Comparison of ENCODE assay signal across 8 cellular contexts in genomic region chr19:10461047-10461949, GRCh38. TPM values are rescaled to one million over a fixed set of nuclear protein-coding genes. Genes with fewer than 3 reads are reported as not detected.
DNase-seq lines count a peak whose midpoint lies in the region; ATAC-seq, FAIRE-seq and TF ChIP-seq lines count a peak whose summit lies in the region.

No MANE protein-coding gene starts in this region.

- peak; percentile 96 for FAIRE-seq in GM12892 (lab: Jason Lieb, UNC)

- H3K4me3 ChIP-seq in ectodermal cell (ENCODE audit: insufficient read depth, low read depth, low read length) (peak overlapping the region; percentile 39), lower lobe of right lung (peak overlapping the region; percentile 30)

- H3K9me3 ChIP-seq in ectodermal cell (ENCODE audit: control insufficient read depth, low read length) (no peaks in the 10 kb centered on the region), lower lobe of right lung (no peaks in the 10 kb centered on the region)

- H3K4me1 ChIP-seq in ectodermal cell (ENCODE audit: control insufficient read depth, insufficient read depth, low read length), result no peaks in the 10 kb centered on the region
- H3K4me1 ChIP-seq in lower lobe of right lung, result peaks cover 3% of the 10 kb centered on the region

- DNase-seq in GM12892 (ENCODE audit: insufficient read length) (peak; percentile 98), NCI-H460 (ENCODE audit: extremely low read depth, low read depth) (peak; percentile 60), lower lobe of right lung (peak; percentile 93)
- peak; percentile 58 to 72 for DNase-seq in activated CD8-positive, alpha-beta memory T cell treated with anti-CD3 and anti-CD28 coated beads for 1 hour (ENCODE audit: extremely low read depth in 1 of 2, low read depth in 1 of 2)
- peak; percentile 85 to 98 for DNase-seq in stimulated activated CD4-positive, alpha-beta T cell treated with anti-CD3 and anti-CD28 coated beads, Interleukin-4, amount 100 ng/mL, for 48 hours (ENCODE audit: low read depth in 2 of 2)

- H3K27me3 ChIP-seq in ectodermal cell (ENCODE audit: control insufficient read depth, insufficient read depth, low read length, poor library complexity, severe bottlenecking) (peaks cover 6% of the 10 kb centered on the region), lower lobe of right lung (ENCODE audit: low read depth) (no peaks in the 10 kb centered on the region)

- H3K36me3 ChIP-seq in ectodermal cell (ENCODE audit: control insufficient read depth, insufficient read depth, low read length) (no peaks in the 10 kb centered on the region), lower lobe of right lung (peaks cover 56% of the 10 kb centered on the region)

- no peak for TF ChIP-seq CTCF in lower lobe of right lung (IDR thresholded peaks at IDR 0.05)

- intact Hi-C loops in lower lobe of right lung (cut with DNase I), result no loop called here

- ATAC-seq in HG02852 (IDR thresholded peaks at IDR 0.05; ENCODE audit: unreplicated experiment) (peak; percentile 91), lower lobe of right lung (peak; percentile 96), HG03378 (IDR thresholded peaks at IDR 0.05; ENCODE audit: unreplicated experiment) (no peak)

- 10 to 11% methylated on average over 45 of the region's 45 CpGs for WGBS in ectodermal cell, 2 experiments

- TF ChIP-seq POLR2A in GM12892 (IDR thresholded peaks at IDR 0.05; ENCODE audit: low read depth, low read length), result no peak

- H3K27ac ChIP-seq in ectodermal cell (ENCODE audit: insufficient read depth, low read depth, low read length, poor library complexity, severe bottlenecking) (no peak overlapping the region), lower lobe of right lung (no peak overlapping the region)

RNA-seq across cellular contexts. Expression of gene PDE4A, which starts 41.0 kb away (rescaled TPM):
- polyA plus RNA-seq in GM12892 (2012; ENCODE audit: missing spikeins), result 4.5 TPM
- total RNA-seq in NCI-H460 (2014; rRNA removed; shearing (Covaris generic)), result 2.1 and 2.2 TPM in 2 replicates
- polyA plus RNA-seq in NCI-H460 (2014; cell fraction: nucleus; rRNA removed), result 2.8 and 5.3 TPM in 2 replicates
- polyA plus RNA-seq in ectodermal cell (2013, experiment 1 of 4), result 5.6 TPM
- polyA plus RNA-seq in ectodermal cell (2013, experiment 2 of 4), result 5.4 TPM
- polyA plus RNA-seq in ectodermal cell (2013, experiment 3 of 4), result 3.2 TPM
- 3.1 TPM for polyA plus RNA-seq in ectodermal cell (2013, experiment 4 of 4)
- total RNA-seq in lower lobe of right lung, result 35.9 TPM

RNA-seq across cellular contexts. Expression of gene KEAP1, which starts 41.9 kb away (rescaled TPM):
- polyA plus RNA-seq in GM12892 (2012; ENCODE audit: missing spikeins), result 37.4 TPM
- 65.7 and 70.5 TPM in 2 replicates for total RNA-seq in NCI-H460 (2014; rRNA removed; shearing (Covaris generic))
- polyA plus RNA-seq in NCI-H460 (2014; cell fraction: nucleus; rRNA removed), result 73.4 and 73.9 TPM in 2 replicates
- 51.5 TPM for polyA plus RNA-seq in ectodermal cell (2013, experiment 1 of 4)
- polyA plus RNA-seq in ectodermal cell (2013, experiment 2 of 4), result 56.5 TPM
- polyA plus RNA-seq in ectodermal cell (2013, experiment 3 of 4), result 41.7 TPM
- 39.9 TPM for polyA plus RNA-seq in ectodermal cell (2013, experiment 4 of 4)
- total RNA-seq in lower lobe of right lung, result 67.5 TPM

RNA-seq across cellular contexts. Expression of gene S1PR5, which starts 55.9 kb away (rescaled TPM):
- 0.15 TPM for polyA plus RNA-seq in GM12892 (2012; ENCODE audit: missing spikeins)
- 1.0 and 1.6 TPM in 2 replicates for total RNA-seq in NCI-H460 (2014; rRNA removed; shearing (Covaris generic))
- polyA plus RNA-seq in NCI-H460 (2014; cell fraction: nucleus; rRNA removed), result 5.0 and 7.0 TPM in 2 replicates
- polyA plus RNA-seq in ectodermal cell (2013, experiment 1 of 4), result 1.1 TPM
- polyA plus RNA-seq in ectodermal cell (2013, experiment 2 of 4), result 1.5 TPM
- polyA plus RNA-seq in ectodermal cell (2013, experiment 3 of 4), result 0.96 TPM
- polyA plus RNA-seq in ectodermal cell (2013, experiment 4 of 4), result 1.2 TPM
- 2.4 TPM for total RNA-seq in lower lobe of right lung

RNA-seq across cellular contexts. Expression of gene CDC37, which starts 58.0 kb away (rescaled TPM):
- 114 TPM for polyA plus RNA-seq in GM12892 (2012; ENCODE audit: missing spikeins)
- 116 and 131 TPM in 2 replicates for total RNA-seq in NCI-H460 (2014; rRNA removed; shearing (Covaris generic))
- 639 and 676 TPM in 2 replicates for polyA plus RNA-seq in NCI-H460 (2014; cell fraction: nucleus; rRNA removed)
- polyA plus RNA-seq in ectodermal cell (2013, experiment 1 of 4), result 215 TPM
- polyA plus RNA-seq in ectodermal cell (2013, experiment 2 of 4), result 192 TPM
- 159 TPM for polyA plus RNA-seq in ectodermal cell (2013, experiment 3 of 4)
- 177 TPM for polyA plus RNA-seq in ectodermal cell (2013, experiment 4 of 4)
- 154 TPM for total RNA-seq in lower lobe of right lung

Comparison
In these comparisons a context has a peak if more than half of its experiments do, and no peak if none do; other contexts are left out.
1. RNA of gene PDE4A, which starts 41.0 kb away (total RNA-seq): 35.9 TPM in lower lobe of right lung (single experiment); 2.1 to 2.2 TPM in NCI-H460; every median in the first group is over 10 times any median in the second.
2. Peak in every context shown above with its lines, with median percentiles within 50 percentile points of each other: DNase-seq.